In the genomic region with DNA sequence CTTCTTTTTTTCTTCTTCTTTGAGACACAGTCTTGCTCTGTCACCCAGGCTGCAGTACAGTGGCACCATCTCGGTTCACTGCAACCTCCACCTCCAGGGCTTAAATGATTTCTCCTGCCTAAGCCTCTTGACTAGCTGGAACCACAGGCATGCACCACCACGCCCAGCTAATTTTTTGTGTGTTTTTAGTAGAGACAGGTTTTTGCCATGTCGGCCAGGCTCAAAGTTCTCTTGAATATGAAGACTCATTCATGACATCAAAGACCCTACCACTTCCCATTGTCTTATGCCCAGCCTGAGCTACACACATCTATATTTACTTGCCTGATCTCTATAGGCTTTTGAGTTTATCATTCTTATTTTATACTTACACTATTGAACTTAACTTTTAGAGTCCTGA, we compare ENCODE assay signal across 28 cellular contexts. TPM values are rescaled to one million over a fixed set of nuclear protein-coding genes. Genes with fewer than 3 reads are reported as not detected.
DNase-seq lines count a peak whose midpoint lies in the region; ATAC-seq and TF ChIP-seq lines count a peak whose summit lies in the region.
"Had no signal": no experiment of that assay in that cellular context is flagged by ENCODE, and none has a peak within 500 bp of the region (broad histone marks: within the 10 kb centered on the region; RNA-seq: fewer than 3 reads in every experiment).

No MANE protein-coding gene starts in this region.

- H3K4me3 ChIP-seq in breast epithelium: no peak overlapping the region
- H3K4me3 ChIP-seq in OCI-LY7 (ENCODE audit: low read depth, low read length, poor library complexity, severe bottlenecking): no peak overlapping the region
- no peak overlapping the region for H3K4me3 ChIP-seq in epithelial cell of esophagus (ENCODE audit: low read length)
- H3K4me3 ChIP-seq: gastrocnemius medialis, hepatocyte, right atrium auricular region, spleen, stomach had no signal

- H3K36me3 ChIP-seq in breast epithelium: no peaks in the 10 kb centered on the region
- peaks cover 67% of the 10 kb centered on the region for H3K36me3 ChIP-seq in OCI-LY7 (ENCODE audit: insufficient read depth, low read length)
- H3K36me3 ChIP-seq: gastrocnemius medialis, right atrium auricular region, WERI-Rb-1 had no signal

- H3K36me3 Mint-ChIP-seq in MCF 10A (ENCODE audit: insufficient read depth, unreplicated experiment): no peaks in the 10 kb centered on the region
- peaks cover 14 to 36% of the 10 kb centered on the region in 2 donors for H3K36me3 Mint-ChIP-seq in stimulated activated naive B cell treated with anti-CD40 and anti-IgM and Interleukin-4, amounts not matched to agents 10 μg/mL and 1 μg/mL and 100 μg/mL, for 72 hours

- H3K27me3 Mint-ChIP-seq in MCF 10A (ENCODE audit: insufficient read depth, unreplicated experiment): no peaks in the 10 kb centered on the region
- H3K27me3 Mint-ChIP-seq in stimulated activated naive B cell treated with anti-CD40 and anti-IgM and Interleukin-4, amounts not matched to agents 10 μg/mL and 1 μg/mL and 100 μg/mL, for 72 hours: no peaks in the 10 kb centered on the region
- H3K27me3 Mint-ChIP-seq: activated naive CD4-positive, alpha-beta T cell treated with anti-CD3 and anti-CD28 coated beads, Interleukin-2, amount 10 ng/mL, durations not matched to agents 7 days and 5 days had no signal

- H3K27ac Mint-ChIP-seq in MCF 10A (ENCODE audit: low read depth, unreplicated experiment): peak overlapping the region; percentile 19
- peak overlapping the region; percentile 31 for H3K27ac Mint-ChIP-seq in stimulated activated naive B cell treated with anti-CD40 and anti-IgM and Interleukin-4, amounts not matched to agents 10 μg/mL and 1 μg/mL and 100 μg/mL, for 72 hours
- H3K27ac Mint-ChIP-seq: activated naive CD4-positive, alpha-beta T cell treated with anti-CD3 and anti-CD28 coated beads, Interleukin-2, amount 10 ng/mL, durations not matched to agents 7 days and 5 days had no signal

- DNase-seq in MCF 10A (ENCODE audit: unreplicated experiment): no peak
- no peak for DNase-seq in breast epithelium (ENCODE audit: low spot score in 2 of 2)
- DNase-seq in OCI-LY7 (ENCODE audit: low spot score): no peak
- peak; percentile 14 for DNase-seq in epithelial cell of esophagus (ENCODE audit: low read depth)
- no peak for DNase-seq in stimulated activated naive B cell treated with anti-CD40 and anti-IgM and Interleukin-4, amounts not matched to agents 10 μg/mL and 1 μg/mL and 100 μg/mL, for 72 hours
- DNase-seq in mesenteric fat pad (ENCODE audit: low spot score): no peak
- DNase-seq in kidney glomerular epithelial cell (lab: John Stamatoyannopoulos, UW): no peak
- DNase-seq: ACHN; activated CD4-positive, alpha-beta T cell treated with anti-CD3 and anti-CD28 coated beads, Interleukin-2, amount 50 U/mL, for 1 hour; activated naive CD4-positive, alpha-beta T cell treated with anti-CD3 and anti-CD28 coated beads, Interleukin-2, amount 10 ng/mL, durations not matched to agents 7 days and 5 days; amygdala; Caco-2; DMS79; gastrocnemius medialis; left cardiac atrium; NCI-H146; posterior cingulate gyrus; spleen; stimulated activated CD8-positive, alpha-beta memory T cell treated with anti-CD3 and anti-CD28 coated beads, Interleukin-4, amount 100 ng/mL, for 48 hours; stomach; SW 1271; WERI-Rb-1 had no signal

- H3K27me3 ChIP-seq in breast epithelium: no peaks in the 10 kb centered on the region
- H3K27me3 ChIP-seq: gastrocnemius medialis, hepatocyte, right atrium auricular region, spleen, stomach had no signal

- POLR2A ChIA-PET in MCF 10A (lab: Yijun Ruan, JAX) (interaction anchor here (0.6 to 1.6 kb wide), 2 partner anchors 11 to 813 kb away, joined by 5 read pairs; no protein-coding TSS in a partner anchor), OCI-LY7 (lab: Charles Lee) (interaction anchor here (1.2 to 1.7 kb wide), 3 partner anchors 14 to 91 kb away, joined by 3 to 7 read pairs (median 4); no protein-coding TSS in a partner anchor)

- no peak overlapping the region for H2AFZ ChIP-seq in OCI-LY7 (ENCODE audit: low read length)
- H2AFZ ChIP-seq: hepatocyte had no signal

- BruUV-seq in MCF 10A (replicated peaks; lab: Mats Ljungman, UMichigan) (no TSS peak), OCI-LY7 (replicated peaks; lab: Mats Ljungman, UMichigan) (TSS peak; percentile 36)

- H3K27ac ChIP-seq in breast epithelium (no peak overlapping the region), OCI-LY7 (ENCODE audit: low read depth, low read length, poor library complexity, severe bottlenecking) (no peak overlapping the region)
- H3K27ac ChIP-seq: gastrocnemius medialis, hepatocyte, right atrium auricular region, stomach, WERI-Rb-1 had no signal

- H3K9me3 ChIP-seq in breast epithelium: no peaks in the 10 kb centered on the region
- no peaks in the 10 kb centered on the region for H3K9me3 ChIP-seq in OCI-LY7 (ENCODE audit: low read length)
- H3K9me3 ChIP-seq: Caco-2, gastrocnemius medialis, right atrium auricular region, spleen, stomach had no signal

- H3K4me1 Mint-ChIP-seq in MCF 10A (ENCODE audit: insufficient read depth, unreplicated experiment): peaks cover 14% of the 10 kb centered on the region
- peaks cover 24 to 50% of the 10 kb centered on the region in 2 donors for H3K4me1 Mint-ChIP-seq in stimulated activated naive B cell treated with anti-CD40 and anti-IgM and Interleukin-4, amounts not matched to agents 10 μg/mL and 1 μg/mL and 100 μg/mL, for 72 hours

- no peak overlapping the region for H3K4me3 Mint-ChIP-seq in MCF 10A (ENCODE audit: unreplicated experiment)
- H3K4me3 Mint-ChIP-seq in stimulated activated naive B cell treated with anti-CD40 and anti-IgM and Interleukin-4, amounts not matched to agents 10 μg/mL and 1 μg/mL and 100 μg/mL, for 72 hours: no peak overlapping the region
- H3K4me3 Mint-ChIP-seq: activated naive CD4-positive, alpha-beta T cell treated with anti-CD3 and anti-CD28 coated beads, Interleukin-2, amount 10 ng/mL, durations not matched to agents 7 days and 5 days had no signal

- H3K4me2 ChIP-seq in OCI-LY7 (ENCODE audit: low read length): no peak overlapping the region
- H3K4me2 ChIP-seq: hepatocyte had no signal

- no peak for TF ChIP-seq POLR2A in breast epithelium (IDR thresholded peaks at IDR 0.05)

- no peak for ATAC-seq in stimulated activated naive B cell treated with anti-CD40 and anti-IgM and Interleukin-4, amounts not matched to agents 10 μg/mL and 1 μg/mL and 100 μg/mL, for 72 hours (replicated peaks)
- ATAC-seq in GM21619 (IDR thresholded peaks at IDR 0.05; ENCODE audit: unreplicated experiment): no peak
- ATAC-seq: gastrocnemius medialis, left cardiac atrium had no signal

- H3K4me1 ChIP-seq in breast epithelium: no peaks in the 10 kb centered on the region
- peaks cover 46% of the 10 kb centered on the region for H3K4me1 ChIP-seq in OCI-LY7 (ENCODE audit: insufficient read depth, low read length, poor library complexity, severe bottlenecking)
- H3K4me1 ChIP-seq: Caco-2, gastrocnemius medialis, right atrium auricular region had no signal

- H3K9me3 Mint-ChIP-seq in MCF 10A (ENCODE audit: unreplicated experiment): no peaks in the 10 kb centered on the region
- no peaks in the 10 kb centered on the region for H3K9me3 Mint-ChIP-seq in stimulated activated naive B cell treated with anti-CD40 and anti-IgM and Interleukin-4, amounts not matched to agents 10 μg/mL and 1 μg/mL and 100 μg/mL, for 72 hours
- H3K9me3 Mint-ChIP-seq: activated naive CD4-positive, alpha-beta T cell treated with anti-CD3 and anti-CD28 coated beads, Interleukin-2, amount 10 ng/mL, durations not matched to agents 7 days and 5 days had no signal

- CTCF ChIA-PET in MCF 10A (lab: Yijun Ruan, JAX): interaction anchor here (0.8 to 2.6 kb wide), 4 partner anchors 14 to 30 kb away, joined by 3 to 9 read pairs (median 4); no protein-coding TSS in a partner anchor
- CTCF ChIA-PET in OCI-LY7 (lab: Charles Lee; ENCODE audit: unreplicated experiment): no interaction called here

- TF ChIP-seq CTCF in MCF 10A (IDR thresholded peaks at IDR 0.05; ENCODE audit: unreplicated experiment) (no peak), breast epithelium (IDR thresholded peaks at IDR 0.05) (no peak), OCI-LY7 (conservative IDR thresholded peaks at IDR 0.05; ENCODE audit: low read length) (no peak), epithelial cell of esophagus (IDR thresholded peaks at IDR 0.05; ENCODE audit: insufficient read depth, low read depth, low read length, missing control alignments) (no peak)

- no peaks in the 10 kb centered on the region for H4K20me1 ChIP-seq in OCI-LY7 (ENCODE audit: insufficient read depth, low read length)

- H3K9me2 ChIP-seq in OCI-LY7 (ENCODE audit: insufficient read depth, low read length): no peaks in the 10 kb centered on the region

- H3K79me2 ChIP-seq in OCI-LY7 (ENCODE audit: insufficient read depth, low read depth, low read length): peaks cover 31% of the 10 kb centered on the region; the same call in 1 of the 2 replicates
- H3K79me2 ChIP-seq: hepatocyte had no signal

- intact Hi-C loops in MCF 10A (cut with micrococcal nuclease) (no loop called here), breast epithelium (cut with DNase I; ENCODE audit: low total_unique reads) (no loop called here), OCI-LY7 (cut with micrococcal nuclease; ENCODE audit: unreplicated experiment) (no loop called here)

RNA-seq across cellular contexts. Expression of a gene that starts 15.5 kb away (rescaled TPM):
- 0.42 and 0.89 TPM in 2 replicates for total RNA-seq in MCF 10A (2022)
- 1 to 10 TPM; 3.4 to 7.2 (median 3.6) TPM for total RNA-seq in breast epithelium
- 27.5 and 29.4 TPM in 2 replicates for total RNA-seq in OCI-LY7 (2014; rRNA removed; shearing (Covaris generic))
- 53.5 and 63.0 TPM in 2 replicates for total RNA-seq in OCI-LY7 (2022)
- 3.7 TPM for total RNA-seq in mesenteric fat pad
- total RNA-seq: Caco-2, chondrocyte, NCI-H460 had no signal

RNA-seq across cellular contexts. Expression of a gene that starts 31.4 kb away (rescaled TPM):
- total RNA-seq in MCF 10A (2022): 0.27 and 2.3 TPM in 2 replicates
- total RNA-seq in breast epithelium: 1 to 10 TPM in 1 of 3 donors, under 1 TPM in 2; 0.44 to 1.6 (median 0.48) TPM
- total RNA-seq in OCI-LY7 (2014; rRNA removed; shearing (Covaris generic)): 0.46 and 0.82 TPM in 2 replicates
- total RNA-seq in OCI-LY7 (2022): 1.1 and 1.5 TPM in 2 replicates
- 0.87 TPM for total RNA-seq in mesenteric fat pad
- total RNA-seq: RPMI7951 had no signal

RNA-seq across cellular contexts. Expression of a gene that starts 43.7 kb away (rescaled TPM):
- total RNA-seq in MCF 10A (2022): 11.8 and 15.7 TPM in 2 replicates
- 10 to 100 TPM; 25.1 to 41.3 (median 28.2) TPM for total RNA-seq in breast epithelium
- total RNA-seq in OCI-LY7 (2014; rRNA removed; shearing (Covaris generic)): 10.8 and 12.5 TPM in 2 replicates
- 19.0 TPM in 2 replicates for total RNA-seq in OCI-LY7 (2022)
- 14.5 TPM for total RNA-seq in mesenteric fat pad

RNA-seq across cellular contexts. Expression of a gene that starts 48.6 kb away (rescaled TPM):
- 20.4 and 21.3 TPM in 2 replicates for total RNA-seq in MCF 10A (2022)
- 10 to 100 TPM; 10.8 to 18.1 (median 14.9) TPM for total RNA-seq in breast epithelium
- total RNA-seq in OCI-LY7 (2014; rRNA removed; shearing (Covaris generic)): 37.7 and 45.3 TPM in 2 replicates
- total RNA-seq in OCI-LY7 (2022): 40.5 and 42.5 TPM in 2 replicates
- 8.5 TPM for total RNA-seq in mesenteric fat pad

RNA-seq across cellular contexts. Expression of a gene that starts 49.1 kb away (rescaled TPM):
- 6.9 and 8.1 TPM in 2 replicates for total RNA-seq in MCF 10A (2022)
- total RNA-seq in breast epithelium: 1 to 10 TPM; 3.3 to 6.2 (median 3.5) TPM
- total RNA-seq in OCI-LY7 (2014; rRNA removed; shearing (Covaris generic)): 17.3 and 20.1 TPM in 2 replicates
- total RNA-seq in OCI-LY7 (2022): 20.8 and 20.9 TPM in 2 replicates
- total RNA-seq in mesenteric fat pad: 5.8 TPM
